Comparison of ENCODE assay signal across 21 cellular contexts in genomic region chr10:97434557-97434956, GRCh38. TPM values are rescaled to one million over a fixed set of nuclear protein-coding genes. Genes with fewer than 3 reads are reported as not detected.
DNase-seq lines count a peak whose midpoint lies in the region; ATAC-seq, FAIRE-seq and TF ChIP-seq lines count a peak whose summit lies in the region.
"Had no signal": no experiment of that assay in that cellular context is flagged by ENCODE, and none has a peak within 500 bp of the region (broad histone marks: within the 10 kb centered on the region; RNA-seq: fewer than 3 reads in every experiment).

No MANE protein-coding gene starts in this region.

- H3K4me1 Mint-ChIP-seq in activated naive CD4-positive, alpha-beta T cell treated with anti-CD3 and anti-CD28 coated beads for 36 hours (ENCODE audit: low read depth) = peaks cover 14% of the 10 kb centered on the region
- no peaks in the 10 kb centered on the region for H3K4me1 Mint-ChIP-seq in stimulated activated naive B cell treated with anti-CD40 and anti-IgM and Interleukin-4, amounts not matched to agents 10 μg/mL and 1 μg/mL and 100 μg/mL, for 72 hours
- H3K4me1 Mint-ChIP-seq: nephron had no signal

- H3K79me2 ChIP-seq in KMS-11 (ENCODE audit: insufficient read depth, low read depth) = peaks cover 10% of the 10 kb centered on the region; the same call in 1 of the 2 replicates
- H3K79me2 ChIP-seq in K562 (ENCODE audit: control insufficient read depth, insufficient read depth, low read length) = peaks cover 11% of the 10 kb centered on the region

- no peaks in the 10 kb centered on the region for H3K27me3 ChIP-seq in KMS-11 (ENCODE audit: insufficient read depth, low read depth)
- H3K27me3 ChIP-seq in K562 (ENCODE audit: control insufficient read depth in 2 of 2, insufficient read depth in 2 of 2, low read length in 2 of 2) = no peaks in the 10 kb centered on the region

- no peak for TF ChIP-seq POLR2A in K562 (conservative IDR thresholded peaks at IDR 0.05)

- H3K9ac ChIP-seq in KMS-11 (no peak overlapping the region), K562 (ENCODE audit: insufficient read depth in 1 of 2, low read depth in 2 of 2, low read length in 2 of 2) (no peak overlapping the region)

- H3K9me3 ChIP-seq in K562 (replicated peaks; ENCODE audit: control insufficient read depth, insufficient read depth, low read depth, low read length) = no peaks in the 10 kb centered on the region

- H3K36me3 ChIP-seq in KMS-11 (ENCODE audit: insufficient read depth) (peaks cover 14% of the 10 kb centered on the region; the same call in 1 of the 2 replicates), K562 (ENCODE audit: control insufficient read depth, insufficient read depth, low read length) (peaks cover 69% of the 10 kb centered on the region)

- TF ChIP-seq RAD21 in K562 (CRISPR knock-in tag; conservative IDR thresholded peaks at IDR 0.05 in 1 of 2, IDR thresholded peaks at IDR 0.05 in 1 of 2) = no peak

- H3K36me3 Mint-ChIP-seq in activated naive CD4-positive, alpha-beta T cell treated with anti-CD3 and anti-CD28 coated beads for 36 hours (ENCODE audit: low read depth) = peaks cover 37% of the 10 kb centered on the region
- H3K36me3 Mint-ChIP-seq in stimulated activated naive B cell treated with anti-CD40 and anti-IgM and Interleukin-4, amounts not matched to agents 10 μg/mL and 1 μg/mL and 100 μg/mL, for 72 hours = peaks cover 21 to 33% of the 10 kb centered on the region in 2 donors

- H3K4me2 ChIP-seq in KMS-11 = no peak overlapping the region
- no peak overlapping the region for H3K4me2 ChIP-seq in K562 (ENCODE audit: insufficient read depth, low read length)

- 90% methylated on average over 1 of the region's 1 CpG for WGBS in K562 (ENCODE audit: insufficient coverage, low coverage, missing lambda C conversion rate)

- H3K4me1 ChIP-seq in KMS-11 (ENCODE audit: low read depth, poor library complexity, severe bottlenecking) (no peaks in the 10 kb centered on the region), K562 (replicated peaks in 1 of 2; ENCODE audit: control insufficient read depth in 2 of 2, insufficient read depth in 2 of 2, low read length in 2 of 2) (no peaks in the 10 kb centered on the region)

- intact Hi-C loops in activated naive CD4-positive, alpha-beta T cell treated with anti-CD3 and anti-CD28 coated beads for 36 hours (cut with micrococcal nuclease) = loop anchor here (1.0 kb wide), 1 partner anchor 10 kb away; no protein-coding TSS in a partner anchor
- intact Hi-C loops in K562 (cut with micrococcal nuclease) = no loop called here

- no TSS peak for BruUV-seq in K562 (replicated peaks; lab: Mats Ljungman, UMichigan)

- H3K9me3 Mint-ChIP-seq in activated naive CD4-positive, alpha-beta T cell treated with anti-CD3 and anti-CD28 coated beads for 36 hours = no peaks in the 10 kb centered on the region
- no peaks in the 10 kb centered on the region for H3K9me3 Mint-ChIP-seq in stimulated activated naive B cell treated with anti-CD40 and anti-IgM and Interleukin-4, amounts not matched to agents 10 μg/mL and 1 μg/mL and 100 μg/mL, for 72 hours
- H3K9me3 Mint-ChIP-seq: activated naive CD8-positive, alpha-beta T cell treated with anti-CD3 and anti-CD28 coated beads, Interleukin-2, amount 10 ng/mL, durations not matched to agents 7 days and 5 days; brain; CD4-positive, CD25-positive, alpha-beta regulatory T cell; nephron; T-helper 1 cell treated with Interleukin-12 subunit alpha and Interleukin-12 subunit beta and Interleukin-4 antibody, amounts not matched to agents 30 μg/mL and 1 μg/mL, for 36 hours had no signal

- POLR2A ChIA-PET in K562 (lab: Yijun Ruan, JAX) = interaction anchor here (0.6 to 1.6 kb wide), 2 partner anchors 11 to 33 kb away, joined by 3 read pairs; partner anchors contain the start of gene RRP12

- TF ChIP-seq CTCF in KMS-11 (conservative IDR thresholded peaks at IDR 0.05; ENCODE audit: low read depth, low read length) (no peak), K562 (IDR thresholded peaks at IDR 0.05 in 2 of 3, conservative IDR thresholded peaks at IDR 0.05 in 1 of 3; ENCODE audit: insufficient read depth in 2 of 3, low read depth in 1 of 3, low read length in 3 of 3) (no peak)

- no peak overlapping the region for H3K4me3 Mint-ChIP-seq in activated naive CD4-positive, alpha-beta T cell treated with anti-CD3 and anti-CD28 coated beads for 36 hours
- no peak overlapping the region for H3K4me3 Mint-ChIP-seq in stimulated activated naive B cell treated with anti-CD40 and anti-IgM and Interleukin-4, amounts not matched to agents 10 μg/mL and 1 μg/mL and 100 μg/mL, for 72 hours
- H3K4me3 Mint-ChIP-seq: activated naive CD8-positive, alpha-beta T cell treated with anti-CD3 and anti-CD28 coated beads, Interleukin-2, amount 10 ng/mL, durations not matched to agents 7 days and 5 days; brain; CD4-positive, CD25-positive, alpha-beta regulatory T cell; nephron; T-helper 1 cell treated with Interleukin-12 subunit alpha and Interleukin-12 subunit beta and Interleukin-4 antibody, amounts not matched to agents 30 μg/mL and 1 μg/mL, for 36 hours had no signal

- H3K4me3 ChIP-seq in KMS-11 (IDR thresholded peaks at IDR 0.05; ENCODE audit: insufficient read depth, low read depth, low read length) (no peak overlapping the region), K562 (no peak overlapping the region)
- H3K4me3 ChIP-seq: coronary artery had no signal

- DNase-seq in activated naive CD4-positive, alpha-beta T cell treated with anti-CD3 and anti-CD28 coated beads for 36 hours = no peak
- no peak for DNase-seq in activated naive CD4-positive, alpha-beta T cell (lab: John Stamatoyannopoulos, UW)
- no peak for DNase-seq in K562 (ENCODE audit: extremely low read depth in 1 of 4, low spot score in 3 of 4)
- DNase-seq in stimulated activated naive B cell treated with anti-CD40 and anti-IgM and Interleukin-4, amounts not matched to agents 10 μg/mL and 1 μg/mL and 100 μg/mL, for 72 hours = no peak
- DNase-seq in mucosa of gallbladder (ENCODE audit: low spot score) = no peak
- DNase-seq: activated CD4-positive, CD25-positive, alpha-beta regulatory T cell; activated naive CD8-positive, alpha-beta T cell treated with anti-CD3 and anti-CD28 coated beads, Interleukin-2, amount 10 ng/mL, durations not matched to agents 7 days and 5 days; CD4-positive, CD25-positive, alpha-beta regulatory T cell; foreskin melanocyte; kidney glomerular epithelial cell; NCI-H187 treated with DMSO at 0.1 percent for 48 hours; SHP77 treated with DMSO at 0.1 percent for 48 hours; stimulated activated CD4-positive, alpha-beta T cell treated with anti-CD3 and anti-CD28 coated beads, Interleukin-12 subunit alpha, Interleukin-12 subunit beta, amount 100 ng/mL, for 4 hours; trophoblast cell had no signal

- ATAC-seq in K562 = peak; percentile 13; the same call in 1 of the 3 replicates
- ATAC-seq in stimulated activated naive B cell treated with anti-CD40 and anti-IgM and Interleukin-4, amounts not matched to agents 10 μg/mL and 1 μg/mL and 100 μg/mL, for 72 hours (replicated peaks) = peak; percentile 22 to 33
- ATAC-seq in HG03378 (IDR thresholded peaks at IDR 0.05; ENCODE audit: unreplicated experiment) = no peak
- ATAC-seq in GM21390 (IDR thresholded peaks at IDR 0.05; ENCODE audit: unreplicated experiment) = no peak

- H3K27me3 Mint-ChIP-seq in activated naive CD4-positive, alpha-beta T cell treated with anti-CD3 and anti-CD28 coated beads for 36 hours (ENCODE audit: low read depth) = no peaks in the 10 kb centered on the region
- no peaks in the 10 kb centered on the region for H3K27me3 Mint-ChIP-seq in stimulated activated naive B cell treated with anti-CD40 and anti-IgM and Interleukin-4, amounts not matched to agents 10 μg/mL and 1 μg/mL and 100 μg/mL, for 72 hours
- H3K27me3 Mint-ChIP-seq: activated naive CD8-positive, alpha-beta T cell treated with anti-CD3 and anti-CD28 coated beads, Interleukin-2, amount 10 ng/mL, durations not matched to agents 7 days and 5 days; brain; CD4-positive, CD25-positive, alpha-beta regulatory T cell had no signal

- CTCF ChIA-PET in activated naive CD4-positive, alpha-beta T cell treated with anti-CD3 and anti-CD28 coated beads for 36 hours (lab: Charles Lee) = interaction anchor here (0.6 to 2.6 kb wide), 7 partner anchors 10 to 362 kb away, joined by 3 to 8 read pairs (median 5); no protein-coding TSS in a partner anchor
- CTCF ChIA-PET in K562 (lab: Yijun Ruan, JAX; ENCODE audit: low intra/inter-chr PET ratio) = no interaction called here

- no peak for FAIRE-seq in K562 (lab: Jason Lieb, UNC)

- TF ChIP-seq EP300 in K562 (IDR thresholded peaks at IDR 0.05; ENCODE audit: low read length) = no peak

- no peak overlapping the region for H2AFZ ChIP-seq in KMS-11 (ENCODE audit: low read depth)
- H2AFZ ChIP-seq in K562 (ENCODE audit: low read depth, low read length) = no peak overlapping the region

- no peaks in the 10 kb centered on the region for H3K9me1 ChIP-seq in K562 (ENCODE audit: control insufficient read depth, insufficient read depth, low read length)

- peak overlapping the region; percentile 89 for H3K27ac Mint-ChIP-seq in activated naive CD4-positive, alpha-beta T cell treated with anti-CD3 and anti-CD28 coated beads for 36 hours
- H3K27ac Mint-ChIP-seq in stimulated activated naive B cell treated with anti-CD40 and anti-IgM and Interleukin-4, amounts not matched to agents 10 μg/mL and 1 μg/mL and 100 μg/mL, for 72 hours = peak overlapping the region; percentile 14
- H3K27ac Mint-ChIP-seq: activated naive CD8-positive, alpha-beta T cell treated with anti-CD3 and anti-CD28 coated beads, Interleukin-2, amount 10 ng/mL, durations not matched to agents 7 days and 5 days; CD4-positive, CD25-positive, alpha-beta regulatory T cell; nephron; T-helper 1 cell treated with Interleukin-12 subunit alpha and Interleukin-12 subunit beta and Interleukin-4 antibody, amounts not matched to agents 30 μg/mL and 1 μg/mL, for 36 hours had no signal

- in situ Hi-C loops in K562 (cut with MboI) = no loop called here

- peak overlapping the region; percentile 16; the same call in 1 of the 2 replicates for H3K27ac ChIP-seq in KMS-11
- no peak overlapping the region for H3K27ac ChIP-seq in K562 (ENCODE audit: extremely low read depth, low read depth, low read length)
- H3K27ac ChIP-seq: coronary artery had no signal

- H4K20me1 ChIP-seq in KMS-11 (ENCODE audit: insufficient read depth) = 0 out of 2 replicates have a peak, but pooled peaks cover 3% of the 10 kb centered on the region
- H4K20me1 ChIP-seq in K562 (replicated peaks; ENCODE audit: control insufficient read depth, insufficient read depth, low read length) = 0 out of 2 replicates have a peak, but pooled peaks cover 6% of the 10 kb centered on the region

RNA-seq across cellular contexts. Expression of gene PGAM1, which starts 8.6 kb away (rescaled TPM):
- 1,000 to 10,000 TPM; 1,371 to 1,393 TPM for total RNA-seq in activated naive CD4-positive, alpha-beta T cell treated with anti-CD3 and anti-CD28 coated beads for 36 hours
- 49.1 and 72.3 TPM in 2 replicates for total RNA-seq in K562 (2011; cell fraction: chromatin; rRNA removed; ENCODE audit: low replicate concordance)
- 111 and 126 TPM in 2 replicates for total RNA-seq in K562 (2011; cell fraction: nucleolus; rRNA removed)
- total RNA-seq in K562 (2011; cell fraction: nucleoplasm; rRNA removed) = 107 and 112 TPM in 2 replicates
- total RNA-seq in K562 (2014; rRNA removed) = 280 and 406 TPM in 2 replicates
- 256 and 269 TPM in 2 replicates for total RNA-seq in K562 (2014; rRNA removed; fragmentation: Illumina TruSeq; extraction: Trizol)
- 264 and 273 TPM in 2 replicates for total RNA-seq in K562 (2015; rRNA removed; fragmentation: Illumina TruSeq; extraction: Trizol)
- 319 and 328 TPM in 2 replicates for total RNA-seq in K562 (2021)
- 559 and 605 TPM in 2 replicates for polyA plus RNA-seq in K562 (2011; rRNA removed)
- polyA plus RNA-seq in K562 (2011; cell fraction: cytosol; rRNA removed) = 543 and 578 TPM in 2 replicates
- polyA plus RNA-seq in K562 (2011; cell fraction: nucleus; rRNA removed) = 137 and 198 TPM in 2 replicates
- polyA plus RNA-seq in K562 (2012) = 216 and 339 TPM in 2 replicates
- polyA plus RNA-seq in K562 (2014; fragmentation: Illumina TruSeq; extraction: Trizol) = 311 and 316 TPM in 2 replicates
- 10 to 100 TPM; 40.3 to 80.0 TPM for polyA plus RNA-seq in K562 (2014; fragmentation: Nextera tagmentation; extraction: Ambion mirVana)
- 261 and 274 TPM in 2 replicates for polyA plus RNA-seq in K562 (2014; rRNA removed)
- 361 and 367 TPM in 2 replicates for polyA minus RNA-seq in K562 (2011; rRNA and poly(A)+ RNA removed)
- 206 and 242 TPM in 2 replicates for polyA minus RNA-seq in K562 (2011; cell fraction: cytosol; rRNA and poly(A)+ RNA removed)
- 45.9 and 97.3 TPM in 2 replicates for polyA minus RNA-seq in K562 (2011; cell fraction: nucleus; rRNA and poly(A)+ RNA removed)
- total RNA-seq in mucosa of gallbladder = 270 TPM

RNA-seq across cellular contexts. Expression of gene EXOSC1, which starts 11.2 kb away (rescaled TPM):
- total RNA-seq in activated naive CD4-positive, alpha-beta T cell treated with anti-CD3 and anti-CD28 coated beads for 36 hours = 10 to 100 TPM; 54.9 to 64.0 TPM
- 20.2 and 33.3 TPM in 2 replicates for total RNA-seq in K562 (2011; cell fraction: chromatin; rRNA removed; ENCODE audit: low replicate concordance)
- total RNA-seq in K562 (2011; cell fraction: nucleolus; rRNA removed) = 15.0 and 19.0 TPM in 2 replicates
- total RNA-seq in K562 (2011; cell fraction: nucleoplasm; rRNA removed) = 29.5 and 49.3 TPM in 2 replicates
- total RNA-seq in K562 (2014; rRNA removed) = 46.8 and 47.2 TPM in 2 replicates
- total RNA-seq in K562 (2014; rRNA removed; fragmentation: Illumina TruSeq; extraction: Trizol) = 52.1 and 53.4 TPM in 2 replicates
- total RNA-seq in K562 (2015; rRNA removed; fragmentation: Illumina TruSeq; extraction: Trizol) = 51.0 and 52.2 TPM in 2 replicates
- total RNA-seq in K562 (2021) = 44.3 and 44.9 TPM in 2 replicates
- 61.0 and 69.7 TPM in 2 replicates for polyA plus RNA-seq in K562 (2011; rRNA removed)
- polyA plus RNA-seq in K562 (2011; cell fraction: cytosol; rRNA removed) = 62.6 and 63.5 TPM in 2 replicates
- 27.5 and 30.1 TPM in 2 replicates for polyA plus RNA-seq in K562 (2011; cell fraction: nucleus; rRNA removed)
- 55.4 and 63.8 TPM in 2 replicates for polyA plus RNA-seq in K562 (2012)
- polyA plus RNA-seq in K562 (2014; fragmentation: Illumina TruSeq; extraction: Trizol) = 68.3 and 82.3 TPM in 2 replicates
- 100 to 1,000 TPM; 112 to 117 TPM for polyA plus RNA-seq in K562 (2014; fragmentation: Nextera tagmentation; extraction: Ambion mirVana)
- 65.1 and 67.0 TPM in 2 replicates for polyA plus RNA-seq in K562 (2014; rRNA removed)
- 30.4 and 33.7 TPM in 2 replicates for polyA minus RNA-seq in K562 (2011; rRNA and poly(A)+ RNA removed)
- polyA minus RNA-seq in K562 (2011; cell fraction: cytosol; rRNA and poly(A)+ RNA removed) = 11.4 and 14.8 TPM in 2 replicates
- 8.6 and 13.6 TPM in 2 replicates for polyA minus RNA-seq in K562 (2011; cell fraction: nucleus; rRNA and poly(A)+ RNA removed)
- total RNA-seq in mucosa of gallbladder = 33.8 TPM

RNA-seq across cellular contexts. Expression of gene ZDHHC16, which starts 11.4 kb away (rescaled TPM):
- total RNA-seq in activated naive CD4-positive, alpha-beta T cell treated with anti-CD3 and anti-CD28 coated beads for 36 hours = 10 to 100 TPM; 20.7 to 26.5 TPM
- 44.6 and 82.7 TPM in 2 replicates for total RNA-seq in K562 (2011; cell fraction: chromatin; rRNA removed; ENCODE audit: low replicate concordance)
- 61.3 and 65.7 TPM in 2 replicates for total RNA-seq in K562 (2011; cell fraction: nucleolus; rRNA removed)
- 79.0 and 86.9 TPM in 2 replicates for total RNA-seq in K562 (2011; cell fraction: nucleoplasm; rRNA removed)
- total RNA-seq in K562 (2014; rRNA removed) (13.1 and 19.5 TPM in 2 replicates), K562 (2014; rRNA removed; fragmentation: Illumina TruSeq; extraction: Trizol) (21.1 and 21.7 TPM in 2 replicates), K562 (2015; rRNA removed; fragmentation: Illumina TruSeq; extraction: Trizol) (22.4 and 22.9 TPM in 2 replicates), K562 (2021) (21.3 and 21.4 TPM in 2 replicates), mucosa of gallbladder (37.4 TPM)
- polyA plus RNA-seq in K562 (2011; rRNA removed) (29.4 and 30.9 TPM in 2 replicates), K562 (2014; fragmentation: Illumina TruSeq; extraction: Trizol) (31.7 and 33.8 TPM in 2 replicates), K562 (2014; fragmentation: Nextera tagmentation; extraction: Ambion mirVana) (10 to 100 TPM; 12.5 to 14.2 TPM), K562 (2014; rRNA removed) (18.6 and 22.9 TPM in 2 replicates)
- polyA plus RNA-seq in K562 (2011; cell fraction: cytosol; rRNA removed) = 47.2 and 64.5 TPM in 2 replicates
- 58.5 and 58.8 TPM in 2 replicates for polyA plus RNA-seq in K562 (2011; cell fraction: nucleus; rRNA removed)
- polyA plus RNA-seq in K562 (2012) = 14.2 and 15.7 TPM in 2 replicates
- 39.0 and 49.8 TPM in 2 replicates for polyA minus RNA-seq in K562 (2011; rRNA and poly(A)+ RNA removed)
- polyA minus RNA-seq in K562 (2011; cell fraction: cytosol; rRNA and poly(A)+ RNA removed) = 14.3 and 20.3 TPM in 2 replicates
- polyA minus RNA-seq in K562 (2011; cell fraction: nucleus; rRNA and poly(A)+ RNA removed) = 17.0 and 26.9 TPM in 2 replicates

RNA-seq across cellular contexts. Expression of gene RRP12, which starts 33.4 kb away (rescaled TPM):
- 10 to 100 TPM; 51.0 to 55.2 TPM for total RNA-seq in activated naive CD4-positive, alpha-beta T cell treated with anti-CD3 and anti-CD28 coated beads for 36 hours
- 54.2 and 134 TPM in 2 replicates for total RNA-seq in K562 (2011; cell fraction: chromatin; rRNA removed; ENCODE audit: low replicate concordance)
- 76.7 and 77.6 TPM in 2 replicates for total RNA-seq in K562 (2011; cell fraction: nucleolus; rRNA removed)
- total RNA-seq in K562 (2011; cell fraction: nucleoplasm; rRNA removed) = 53.7 TPM in 2 replicates
- total RNA-seq in K562 (2014; rRNA removed) (34.7 and 50.5 TPM in 2 replicates), K562 (2014; rRNA removed; fragmentation: Illumina TruSeq; extraction: Trizol) (12.6 and 16.4 TPM in 2 replicates), K562 (2015; rRNA removed; fragmentation: Illumina TruSeq; extraction: Trizol) (21.8 and 25.4 TPM in 2 replicates), K562 (2021) (64.4 and 68.2 TPM in 2 replicates), mucosa of gallbladder (20.9 TPM)
- polyA plus RNA-seq in K562 (2011; rRNA removed) (7.2 and 22.3 TPM in 2 replicates), K562 (2014; fragmentation: Illumina TruSeq; extraction: Trizol) (30.2 and 37.5 TPM in 2 replicates), K562 (2014; fragmentation: Nextera tagmentation; extraction: Ambion mirVana) (1 to 10 TPM; 4.6 to 6.1 TPM), K562 (2014; rRNA removed) (20.2 and 25.4 TPM in 2 replicates)
- 6.5 and 7.3 TPM in 2 replicates for polyA plus RNA-seq in K562 (2011; cell fraction: cytosol; rRNA removed)
- polyA plus RNA-seq in K562 (2011; cell fraction: nucleus; rRNA removed) = 37.2 and 53.1 TPM in 2 replicates
- polyA plus RNA-seq in K562 (2012) = 24.9 and 37.3 TPM in 2 replicates
- polyA minus RNA-seq in K562 (2011; rRNA and poly(A)+ RNA removed) = 16.2 and 21.5 TPM in 2 replicates
- 29.1 and 31.1 TPM in 2 replicates for polyA minus RNA-seq in K562 (2011; cell fraction: cytosol; rRNA and poly(A)+ RNA removed)
- polyA minus RNA-seq in K562 (2011; cell fraction: nucleus; rRNA and poly(A)+ RNA removed) = 32.2 and 42.1 TPM in 2 replicates

Comparison
In these comparisons a context has a peak if more than half of its experiments do, and no peak if none do; other contexts are left out.
1. ATAC-seq: peak in K562 (single experiment) and stimulated activated naive B cell treated with anti-CD40 and anti-IgM and Interleukin-4, amounts not matched to agents 10 μg/mL and 1 μg/mL and 100 μg/mL, for 72 hours (2 of 2); none in HG03378 (single experiment) and GM21390 (single experiment).